In genomic region chr1:52697795-52698674, GRCh38 we compare ENCODE assay signal across 1 cellular context.
TF ChIP-seq lines count a peak whose summit lies in the region.

TSS of gene COA7 (minus strand) at chr1:52698347. CDS start at chr1:52698326, 21 bp downstream.

TF ChIP-seq in HepG2, 621 proteins besides CTCF, POLR2A, EP300 and RAD21 (continued from another document and continues in another):
- TF ChIP-seq ZBED4 (CRISPR knock-in tag; IDR thresholded peaks at IDR 0.05; ENCODE audit: borderline replicate concordance) (peak; percentile 49), ATF7-NPFF (CRISPR knock-in tag; IDR thresholded peaks at IDR 0.05; ENCODE audit: low read depth) (peak; percentile 90), ZNF530 (CRISPR knock-in tag; IDR thresholded peaks at IDR 0.05; ENCODE audit: low read depth) (no peak), ZNF703 (CRISPR knock-in tag; IDR thresholded peaks at IDR 0.05; ENCODE audit: borderline replicate concordance) (0 out of 2 replicates have a peak, but pooled peaks have one; percentile 42), ZSCAN25 (CRISPR knock-in tag; IDR thresholded peaks at IDR 0.05) (peak; percentile 79; the same call in 1 of the 2 replicates), ZNF570 (CRISPR knock-in tag; IDR thresholded peaks at IDR 0.05; ENCODE audit: borderline replicate concordance) (0 out of 2 replicates have a peak, but pooled peaks have one; percentile 69), ZNF782 (CRISPR knock-in tag; IDR thresholded peaks at IDR 0.05; ENCODE audit: borderline replicate concordance) (peak; percentile 93), ZNF850 (CRISPR knock-in tag; conservative IDR thresholded peaks at IDR 0.05) (0 out of 2 replicates have a peak, but pooled peaks have one; percentile 76), IRF2 (CRISPR knock-in tag; IDR thresholded peaks at IDR 0.05) (peak; percentile 72; the same call in 1 of the 2 replicates), FOXC1 (CRISPR knock-in tag; IDR thresholded peaks at IDR 0.05; ENCODE audit: borderline replicate concordance) (peak; percentile 93), SMARCC2 (IDR thresholded peaks at IDR 0.05) (no peak), HOXA5 (CRISPR knock-in tag; IDR thresholded peaks at IDR 0.05) (peak; percentile 88), ZFAT (CRISPR knock-in tag; conservative IDR thresholded peaks at IDR 0.05) (0 out of 2 replicates have a peak, but pooled peaks have one; percentile 81), ZBTB20 (CRISPR knock-in tag; IDR thresholded peaks at IDR 0.05; ENCODE audit: borderline replicate concordance, low read depth) (peak; percentile 88; the same call in 1 of the 2 replicates), NR2F6 (IDR thresholded peaks at IDR 0.05) (peak; percentile 4; the same call in 1 of the 2 replicates), NR2F6 (CRISPR knock-in tag; IDR thresholded peaks at IDR 0.05) (peak; percentile 36; the same call in 1 of the 2 replicates), RFX5 (IDR thresholded peaks at IDR 0.05; ENCODE audit: low read depth, low read length) (no peak; the same call in 1 of the 2 replicates), TMF1 (CRISPR knock-in tag; IDR thresholded peaks at IDR 0.05; ENCODE audit: low read depth) (peak; percentile 83), FLYWCH1 (CRISPR knock-in tag; IDR thresholded peaks at IDR 0.05) (0 out of 2 replicates have a peak, but pooled peaks have one; percentile 42), ZNF879 (CRISPR knock-in tag; IDR thresholded peaks at IDR 0.05) (peak; percentile 97), ZNF24 (IDR thresholded peaks at IDR 0.05) (no peak), TEAD3 (CRISPR knock-in tag; optimal IDR thresholded peaks at IDR 0.05; ENCODE audit: borderline replicate concordance) (peak; percentile 64), ZNF280B (CRISPR knock-in tag; IDR thresholded peaks at IDR 0.05; ENCODE audit: borderline replicate concordance) (peak; percentile 94), HDAC2 (CRISPR knock-in tag; IDR thresholded peaks at IDR 0.05) (peak; percentile 67), ATF1 (CRISPR knock-in tag; IDR thresholded peaks at IDR 0.05) (no peak; the same call in 1 of the 2 replicates), GATAD1 (CRISPR knock-in tag; IDR thresholded peaks at IDR 0.05) (peak; percentile 88), ZNF335 (CRISPR knock-in tag; IDR thresholded peaks at IDR 0.05) (0 out of 2 replicates have a peak, but pooled peaks have one; percentile 35), RAD51 (IDR thresholded peaks at IDR 0.05; ENCODE audit: borderline replicate concordance) (peak; percentile 85), ZNF30 (CRISPR knock-in tag; IDR thresholded peaks at IDR 0.05) (peak; percentile 96; the same call in 1 of the 2 replicates), ZNF891 (CRISPR knock-in tag; IDR thresholded peaks at IDR 0.05) (peak; percentile 96), ZNF777 (CRISPR knock-in tag; IDR thresholded peaks at IDR 0.05) (peak; percentile 66), PAWR (CRISPR knock-in tag; IDR thresholded peaks at IDR 0.05; ENCODE audit: borderline replicate concordance) (no peak), SNRNP70 (IDR thresholded peaks at IDR 0.05; ENCODE audit: low read depth, low read length) (no peak), XRCC5 (optimal IDR thresholded peaks at IDR 0.05; ENCODE audit: low read length) (peak; percentile 14), KLF9 (CRISPR knock-in tag; IDR thresholded peaks at IDR 0.05; ENCODE audit: low read depth) (no peak), ZFP62 (CRISPR knock-in tag; IDR thresholded peaks at IDR 0.05) (no peak), RBM22 (optimal IDR thresholded peaks at IDR 0.05; ENCODE audit: low read length) (no peak), TSC22D2 (CRISPR knock-in tag; IDR thresholded peaks at IDR 0.05; ENCODE audit: borderline replicate concordance) (no peak), TCF7L2 (IDR thresholded peaks at IDR 0.05; ENCODE audit: low read depth, low read length) (no peak), KLF12 (CRISPR knock-in tag; IDR thresholded peaks at IDR 0.05; ENCODE audit: borderline replicate concordance) (peak; percentile 87), ZNF44 (CRISPR knock-in tag; IDR thresholded peaks at IDR 0.05) (peak; percentile 49), GZF1 (CRISPR knock-in tag; IDR thresholded peaks at IDR 0.05) (peak; percentile 83), KDM5B (CRISPR knock-in tag; IDR thresholded peaks at IDR 0.05; ENCODE audit: borderline replicate concordance) (peak; percentile 98), ZNF574 (CRISPR knock-in tag; IDR thresholded peaks at IDR 0.05) (peak; percentile 80), ZMYM2 (CRISPR knock-in tag; IDR thresholded peaks at IDR 0.05) (peak; percentile 61; the same call in 1 of the 2 replicates), TP53 (CRISPR knock-in tag; conservative IDR thresholded peaks at IDR 0.05) (peak; percentile 82)
- TF ChIP-seq, protein P1, sequence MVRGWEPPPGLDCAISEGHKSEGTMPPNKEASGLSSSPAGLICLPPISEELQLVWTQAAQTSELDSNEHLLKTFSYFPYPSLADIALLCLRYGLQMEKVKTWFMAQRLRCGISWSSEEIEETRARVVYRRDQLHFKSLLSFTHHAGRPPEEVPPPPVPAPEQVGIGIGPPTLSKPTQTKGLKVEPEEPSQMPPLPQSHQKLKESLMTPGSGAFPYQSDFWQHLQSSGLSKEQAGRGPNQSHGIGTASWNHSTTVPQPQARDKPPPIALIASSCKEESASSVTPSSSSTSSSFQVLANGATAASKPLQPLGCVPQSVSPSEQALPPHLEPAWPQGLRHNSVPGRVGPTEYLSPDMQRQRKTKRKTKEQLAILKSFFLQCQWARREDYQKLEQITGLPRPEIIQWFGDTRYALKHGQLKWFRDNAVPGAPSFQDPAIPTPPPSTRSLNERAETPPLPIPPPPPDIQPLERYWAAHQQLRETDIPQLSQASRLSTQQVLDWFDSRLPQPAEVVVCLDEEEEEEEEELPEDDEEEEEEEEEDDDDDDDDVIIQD (CRISPR knock-in tag; IDR thresholded peaks at IDR 0.05; ENCODE audit: low read depth) = no peak
- TF ChIP-seq, protein P2, sequence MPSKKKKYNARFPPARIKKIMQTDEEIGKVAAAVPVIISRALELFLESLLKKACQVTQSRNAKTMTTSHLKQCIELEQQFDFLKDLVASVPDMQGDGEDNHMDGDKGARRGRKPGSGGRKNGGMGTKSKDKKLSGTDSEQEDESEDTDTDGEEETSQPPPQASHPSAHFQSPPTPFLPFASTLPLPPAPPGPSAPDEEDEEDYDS (CRISPR knock-in tag; IDR thresholded peaks at IDR 0.05) = peak; percentile 43; the same call in 1 of the 2 replicates
- TF ChIP-seq, protein P3, sequence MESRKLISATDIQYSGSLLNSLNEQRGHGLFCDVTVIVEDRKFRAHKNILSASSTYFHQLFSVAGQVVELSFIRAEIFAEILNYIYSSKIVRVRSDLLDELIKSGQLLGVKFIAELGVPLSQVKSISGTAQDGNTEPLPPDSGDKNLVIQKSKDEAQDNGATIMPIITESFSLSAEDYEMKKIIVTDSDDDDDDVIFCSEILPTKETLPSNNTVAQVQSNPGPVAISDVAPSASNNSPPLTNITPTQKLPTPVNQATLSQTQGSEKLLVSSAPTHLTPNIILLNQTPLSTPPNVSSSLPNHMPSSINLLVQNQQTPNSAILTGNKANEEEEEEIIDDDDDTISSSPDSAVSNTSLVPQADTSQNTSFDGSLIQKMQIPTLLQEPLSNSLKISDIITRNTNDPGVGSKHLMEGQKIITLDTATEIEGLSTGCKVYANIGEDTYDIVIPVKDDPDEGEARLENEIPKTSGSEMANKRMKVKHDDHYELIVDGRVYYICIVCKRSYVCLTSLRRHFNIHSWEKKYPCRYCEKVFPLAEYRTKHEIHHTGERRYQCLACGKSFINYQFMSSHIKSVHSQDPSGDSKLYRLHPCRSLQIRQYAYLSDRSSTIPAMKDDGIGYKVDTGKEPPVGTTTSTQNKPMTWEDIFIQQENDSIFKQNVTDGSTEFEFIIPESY (CRISPR knock-in tag; IDR thresholded peaks at IDR 0.05) = no peak
- TF ChIP-seq, protein P4, sequence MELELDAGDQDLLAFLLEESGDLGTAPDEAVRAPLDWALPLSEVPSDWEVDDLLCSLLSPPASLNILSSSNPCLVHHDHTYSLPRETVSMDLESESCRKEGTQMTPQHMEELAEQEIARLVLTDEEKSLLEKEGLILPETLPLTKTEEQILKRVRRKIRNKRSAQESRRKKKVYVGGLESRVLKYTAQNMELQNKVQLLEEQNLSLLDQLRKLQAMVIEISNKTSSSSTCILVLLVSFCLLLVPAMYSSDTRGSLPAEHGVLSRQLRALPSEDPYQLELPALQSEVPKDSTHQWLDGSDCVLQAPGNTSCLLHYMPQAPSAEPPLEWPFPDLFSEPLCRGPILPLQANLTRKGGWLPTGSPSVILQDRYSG (CRISPR knock-in tag; IDR thresholded peaks at IDR 0.05) = peak; percentile 84; the same call in 1 of the 2 replicates
- TF ChIP-seq, protein P5, sequence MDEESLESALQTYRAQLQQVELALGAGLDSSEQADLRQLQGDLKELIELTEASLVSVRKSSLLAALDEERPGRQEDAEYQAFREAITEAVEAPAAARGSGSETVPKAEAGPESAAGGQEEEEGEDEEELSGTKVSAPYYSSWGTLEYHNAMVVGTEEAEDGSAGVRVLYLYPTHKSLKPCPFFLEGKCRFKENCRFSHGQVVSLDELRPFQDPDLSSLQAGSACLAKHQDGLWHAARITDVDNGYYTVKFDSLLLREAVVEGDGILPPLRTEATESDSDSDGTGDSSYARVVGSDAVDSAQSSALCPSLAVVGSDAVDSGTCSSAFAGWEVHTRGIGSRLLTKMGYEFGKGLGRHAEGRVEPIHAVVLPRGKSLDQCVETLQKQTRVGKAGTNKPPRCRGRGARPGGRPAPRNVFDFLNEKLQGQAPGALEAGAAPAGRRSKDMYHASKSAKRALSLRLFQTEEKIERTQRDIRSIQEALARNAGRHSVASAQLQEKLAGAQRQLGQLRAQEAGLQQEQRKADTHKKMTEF (CRISPR knock-in tag; IDR thresholded peaks at IDR 0.05) = peak; percentile 85; the same call in 1 of the 2 replicates
- TF ChIP-seq, protein P6, sequence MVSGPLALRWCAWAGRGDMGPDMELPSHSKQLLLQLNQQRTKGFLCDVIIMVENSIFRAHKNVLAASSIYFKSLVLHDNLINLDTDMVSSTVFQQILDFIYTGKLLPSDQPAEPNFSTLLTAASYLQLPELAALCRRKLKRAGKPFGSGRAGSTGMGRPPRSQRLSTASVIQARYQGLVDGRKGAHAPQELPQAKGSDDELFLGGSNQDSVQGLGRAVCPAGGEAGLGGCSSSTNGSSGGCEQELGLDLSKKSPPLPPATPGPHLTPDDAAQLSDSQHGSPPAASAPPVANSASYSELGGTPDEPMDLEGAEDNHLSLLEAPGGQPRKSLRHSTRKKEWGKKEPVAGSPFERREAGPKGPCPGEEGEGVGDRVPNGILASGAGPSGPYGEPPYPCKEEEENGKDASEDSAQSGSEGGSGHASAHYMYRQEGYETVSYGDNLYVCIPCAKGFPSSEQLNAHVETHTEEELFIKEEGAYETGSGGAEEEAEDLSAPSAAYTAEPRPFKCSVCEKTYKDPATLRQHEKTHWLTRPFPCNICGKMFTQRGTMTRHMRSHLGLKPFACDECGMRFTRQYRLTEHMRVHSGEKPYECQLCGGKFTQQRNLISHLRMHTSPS (CRISPR knock-in tag; IDR thresholded peaks at IDR 0.05; ENCODE audit: low read depth) = peak; percentile 49; the same call in 1 of the 2 replicates
